In genomic region chr17:41547921-41548843, GRCh38 we compare ENCODE assay signal across 8 cellular contexts. TPM values are rescaled to one million over a fixed set of nuclear protein-coding genes. Genes with fewer than 3 reads are reported as not detected.
DNase-seq lines count a peak whose midpoint lies in the region; ATAC-seq and TF ChIP-seq lines count a peak whose summit lies in the region.

No MANE protein-coding gene starts in this region.

- TF ChIP-seq CTCF in endodermal cell (conservative IDR thresholded peaks at IDR 0.05) (no peak), stomach (IDR thresholded peaks at IDR 0.05) (no peak), GM10266 (IDR thresholded peaks at IDR 0.05; ENCODE audit: control insufficient read depth, insufficient read depth, low read depth, missing control alignments) (no peak)

- peak; percentile 84 to 85 for DNase-seq in AML-193 (lab: John Stamatoyannopoulos, UW)
- peak; percentile 32 to 61 for DNase-seq in activated CD4-positive, alpha-beta T cell treated with anti-CD3 and anti-CD28 coated beads, Interleukin-2, amount 50 U/mL, for 24 hours (ENCODE audit: low read depth in 1 of 2, low spot score in 1 of 2)
- peak; percentile 64 for DNase-seq in endodermal cell
- peak; percentile 68 for DNase-seq in natural killer cell treated with Interleukin-12 subunit alpha and Interleukin-12 subunit beta and Interleukin-15 and Interleukin-18, amount 100 ng/mL, for 72 hours (ENCODE audit: low spot score)
- peak; percentile 79 for DNase-seq in stomach
- DNase-seq in NCI-H2227 treated with DMSO at 0.1 percent for 48 hours (lab: John Stamatoyannopoulos, UW), result no peak
- DNase-seq in GM10266 (ENCODE audit: extremely low spot score), result no peak

- H3K27ac ChIP-seq in HUES48 (ENCODE audit: low read depth, low read length), result no peak overlapping the region
- H3K27ac ChIP-seq in endodermal cell (ENCODE audit: low read depth, low read length), result peak overlapping the region; percentile 74
- H3K27ac ChIP-seq in stomach, result peak overlapping the region; percentile 59 to 82 (median 71)

- peaks cover 8% of the 10 kb centered on the region for H3K27me3 Mint-ChIP-seq in endodermal cell (ENCODE audit: insufficient read depth)
- H3K27me3 Mint-ChIP-seq in natural killer cell treated with Interleukin-12 subunit alpha and Interleukin-12 subunit beta and Interleukin-15 and Interleukin-18, amount 100 ng/mL, for 72 hours, result peaks cover 0 to 16% of the 10 kb centered on the region in 2 donors

- H3K4me1 ChIP-seq in HUES48 (ENCODE audit: control insufficient read depth, insufficient read depth, low read length) (peaks cover 24% of the 10 kb centered on the region), endodermal cell (ENCODE audit: control insufficient read depth, insufficient read depth, low read length) (peaks cover 6% of the 10 kb centered on the region), stomach (peaks cover 15 to 29% (median 25%) of the 10 kb centered on the region in 4 donors)

- no peaks in the 10 kb centered on the region for H3K36me3 Mint-ChIP-seq in endodermal cell (ENCODE audit: low read depth)
- H3K36me3 Mint-ChIP-seq in natural killer cell treated with Interleukin-12 subunit alpha and Interleukin-12 subunit beta and Interleukin-15 and Interleukin-18, amount 100 ng/mL, for 72 hours, result no peaks in the 10 kb centered on the region

- intact Hi-C loops in stomach (cut with DNase I; ENCODE audit: low total_unique reads), result no loop called here

- peak overlapping the region; percentile 31; the same call in 1 of the 2 replicates for H3K4me3 ChIP-seq in HUES48 (ENCODE audit: low read depth, low read length)
- H3K4me3 ChIP-seq in endodermal cell (ENCODE audit: low read length), result no peak overlapping the region
- H3K4me3 ChIP-seq in stomach, result peak overlapping the region; percentile 17 to 26 (median 21)

- H3K9ac ChIP-seq in HUES48 (ENCODE audit: low read depth, low read length) (peak overlapping the region; percentile 26; the same call in 1 of the 2 replicates), endodermal cell (ENCODE audit: extremely low read depth, low read length, poor library complexity, severe bottlenecking) (no peak overlapping the region)

- H3K36me3 ChIP-seq in HUES48 (ENCODE audit: control insufficient read depth, insufficient read depth, low read length) (no peaks in the 10 kb centered on the region), endodermal cell (ENCODE audit: control insufficient read depth, insufficient read depth, low read length) (no peaks in the 10 kb centered on the region), stomach (no peaks in the 10 kb centered on the region)

- peak overlapping the region; percentile 33 for H3K4me3 Mint-ChIP-seq in endodermal cell
- peak overlapping the region; percentile 47 for H3K4me3 Mint-ChIP-seq in natural killer cell treated with Interleukin-12 subunit alpha and Interleukin-12 subunit beta and Interleukin-15 and Interleukin-18, amount 100 ng/mL, for 72 hours

- peak overlapping the region; percentile 72 for H3K27ac Mint-ChIP-seq in endodermal cell
- H3K27ac Mint-ChIP-seq in natural killer cell treated with Interleukin-12 subunit alpha and Interleukin-12 subunit beta and Interleukin-15 and Interleukin-18, amount 100 ng/mL, for 72 hours, result no peak overlapping the region

- 82 to 85% methylated on average over 6 to 23 of the region's 23 CpGs for WGBS in endodermal cell (ENCODE audit: insufficient coverage in 1 of 2, insufficient read length in 1 of 2), 2 experiments
- WGBS in stomach, 5 donors, result 21 to 36% (median 23%) methylated on average over 22 to 23 of the region's 23 CpGs

- peak; percentile 74 to 77 for ATAC-seq in natural killer cell treated with Interleukin-12 subunit alpha and Interleukin-12 subunit beta and Interleukin-15 and Interleukin-18, amount 100 ng/mL, for 72 hours

- TF ChIP-seq POLR2A in stomach (IDR thresholded peaks at IDR 0.05), result no peak

- H3K9me3 ChIP-seq in HUES48 (ENCODE audit: control insufficient read depth, insufficient read depth, low read length) (no peaks in the 10 kb centered on the region), endodermal cell (ENCODE audit: control insufficient read depth, low read length) (peaks cover 8% of the 10 kb centered on the region), stomach (peaks cover 0 to 5% (median 2%) of the 10 kb centered on the region in 4 donors)

- H3K4me1 Mint-ChIP-seq in endodermal cell, result peaks cover 20% of the 10 kb centered on the region
- peaks cover 8 to 17% of the 10 kb centered on the region in 2 donors for H3K4me1 Mint-ChIP-seq in natural killer cell treated with Interleukin-12 subunit alpha and Interleukin-12 subunit beta and Interleukin-15 and Interleukin-18, amount 100 ng/mL, for 72 hours (ENCODE audit: low read depth in 2 of 2)

- H3K27me3 ChIP-seq in HUES48 (ENCODE audit: control insufficient read depth, insufficient read depth, low read length) (peaks cover 4% of the 10 kb centered on the region; the same call in 1 of the 2 replicates), endodermal cell (ENCODE audit: control insufficient read depth, insufficient read depth, low read length, poor library complexity, severe bottlenecking) (no peaks in the 10 kb centered on the region), stomach (peaks cover 0 to 10% (median 0%) of the 10 kb centered on the region in 3 donors)

- peaks cover 10% of the 10 kb centered on the region for H3K9me3 Mint-ChIP-seq in endodermal cell
- H3K9me3 Mint-ChIP-seq in natural killer cell treated with Interleukin-12 subunit alpha and Interleukin-12 subunit beta and Interleukin-15 and Interleukin-18, amount 100 ng/mL, for 72 hours, result no peaks in the 10 kb centered on the region

- no peak for TF ChIP-seq EP300 in stomach (IDR thresholded peaks at IDR 0.05)

RNA-seq across cellular contexts. Expression of gene KRT19, which starts 20.1 kb away (rescaled TPM):
- total RNA-seq in endodermal cell (1,000 to 10,000 TPM in 1 of 2 donors, 100 to 1,000 TPM in 1; 750 to 1,012 TPM), stomach (1,000 to 10,000 TPM in 1 of 5 donors, 100 to 1,000 TPM in 4; 218 to 2,364 (median 659) TPM)
- polyA plus RNA-seq in endodermal cell (2013, experiment 1 of 2), result 178 TPM
- 191 TPM for polyA plus RNA-seq in endodermal cell (2013, experiment 2 of 2)
- not detected for total RNA-seq in natural killer cell treated with Interleukin-12 subunit alpha and Interleukin-12 subunit beta and Interleukin-15 and Interleukin-18, amount 100 ng/mL, for 72 hours
- 1,000 to 10,000 TPM in 1 of 3 donors, 100 to 1,000 TPM in 2; 431 to 1,737 (median 761) TPM for polyA plus RNA-seq in stomach

RNA-seq across cellular contexts. Expression of gene KRT9, which starts 23.7 kb away (rescaled TPM):
- total RNA-seq in endodermal cell (not detected), stomach (not detected)
- not detected for polyA plus RNA-seq in endodermal cell (2013, experiment 1 of 2)
- not detected for polyA plus RNA-seq in endodermal cell (2013, experiment 2 of 2)
- total RNA-seq in natural killer cell treated with Interleukin-12 subunit alpha and Interleukin-12 subunit beta and Interleukin-15 and Interleukin-18, amount 100 ng/mL, for 72 hours, result not detected
- not detected for polyA plus RNA-seq in stomach

RNA-seq across cellular contexts. Expression of gene KRT15, which starts 29.5 kb away (rescaled TPM):
- 1 to 10 TPM in 1 of 2 donors, under 1 TPM in 1; 0.95 to 1.2 TPM for total RNA-seq in endodermal cell
- polyA plus RNA-seq in endodermal cell (2013, experiment 1 of 2), result not detected
- polyA plus RNA-seq in endodermal cell (2013, experiment 2 of 2), result not detected
- total RNA-seq in natural killer cell treated with Interleukin-12 subunit alpha and Interleukin-12 subunit beta and Interleukin-15 and Interleukin-18, amount 100 ng/mL, for 72 hours, result not detected
- total RNA-seq in stomach, result 1 to 10 TPM in 4 of 5 donors, not detected in 1; 1.6 to 9.4 (median 2.4) TPM
- polyA plus RNA-seq in stomach, result 1,000 to 10,000 TPM in 1 of 3 donors, 1 to 10 TPM in 2; 1.4 to 3,416 (median 4.7) TPM

RNA-seq across cellular contexts. Expression of gene KRT14, which starts 38.5 kb away (rescaled TPM):
- total RNA-seq in endodermal cell (not detected), stomach (1 to 10 TPM in 1 of 5 donors, not detected in 4; 1.3 TPM)
- not detected for polyA plus RNA-seq in endodermal cell (2013, experiment 1 of 2)
- not detected for polyA plus RNA-seq in endodermal cell (2013, experiment 2 of 2)
- not detected for total RNA-seq in natural killer cell treated with Interleukin-12 subunit alpha and Interleukin-12 subunit beta and Interleukin-15 and Interleukin-18, amount 100 ng/mL, for 72 hours
- 100 to 1,000 TPM in 1 of 3 donors, 1 to 10 TPM in 1, not detected in 1; 2.4 to 164 TPM for polyA plus RNA-seq in stomach

RNA-seq across cellular contexts. Expression of gene KRT13, which starts 42.8 kb away (rescaled TPM):
- total RNA-seq in endodermal cell (not detected), stomach (10 to 100 TPM in 2 of 5 donors, 1 to 10 TPM in 2, not detected in 1; 2.2 to 43.8 (median 11.1) TPM)
- not detected for polyA plus RNA-seq in endodermal cell (2013, experiment 1 of 2)
- not detected for polyA plus RNA-seq in endodermal cell (2013, experiment 2 of 2)
- not detected for total RNA-seq in natural killer cell treated with Interleukin-12 subunit alpha and Interleukin-12 subunit beta and Interleukin-15 and Interleukin-18, amount 100 ng/mL, for 72 hours
- over 10,000 TPM in 1 of 3 donors, 10 to 100 TPM in 1, 1 to 10 TPM in 1; 1.1 to 12,460 (median 41.1) TPM for polyA plus RNA-seq in stomach

Comparison
In these comparisons a context has a peak if more than half of its experiments do, and no peak if none do; other contexts are left out.
1. DNase-seq: peak in AML-193 (2 of 2), activated CD4-positive, alpha-beta T cell treated with anti-CD3 and anti-CD28 coated beads, Interleukin-2, amount 50 U/mL, for 24 hours (2 of 2), endodermal cell (single experiment), natural killer cell treated with Interleukin-12 subunit alpha and Interleukin-12 subunit beta and Interleukin-15 and Interleukin-18, amount 100 ng/mL, for 72 hours (single experiment) and stomach (single experiment); none in NCI-H2227 treated with DMSO at 0.1 percent for 48 hours (single experiment) and GM10266 (single experiment).
2. RNA of gene KRT19, which starts 20.1 kb away (total RNA-seq): 750 to 1,012 TPM in endodermal cell and 218 to 2,364 TPM in stomach; not detected in natural killer cell treated with Interleukin-12 subunit alpha and Interleukin-12 subunit beta and Interleukin-15 and Interleukin-18, amount 100 ng/mL, for 72 hours; every median in the first group is over 100 times any median in the second.